Comparison of ENCODE assay signal across 1 cellular context in the genomic region with DNA sequence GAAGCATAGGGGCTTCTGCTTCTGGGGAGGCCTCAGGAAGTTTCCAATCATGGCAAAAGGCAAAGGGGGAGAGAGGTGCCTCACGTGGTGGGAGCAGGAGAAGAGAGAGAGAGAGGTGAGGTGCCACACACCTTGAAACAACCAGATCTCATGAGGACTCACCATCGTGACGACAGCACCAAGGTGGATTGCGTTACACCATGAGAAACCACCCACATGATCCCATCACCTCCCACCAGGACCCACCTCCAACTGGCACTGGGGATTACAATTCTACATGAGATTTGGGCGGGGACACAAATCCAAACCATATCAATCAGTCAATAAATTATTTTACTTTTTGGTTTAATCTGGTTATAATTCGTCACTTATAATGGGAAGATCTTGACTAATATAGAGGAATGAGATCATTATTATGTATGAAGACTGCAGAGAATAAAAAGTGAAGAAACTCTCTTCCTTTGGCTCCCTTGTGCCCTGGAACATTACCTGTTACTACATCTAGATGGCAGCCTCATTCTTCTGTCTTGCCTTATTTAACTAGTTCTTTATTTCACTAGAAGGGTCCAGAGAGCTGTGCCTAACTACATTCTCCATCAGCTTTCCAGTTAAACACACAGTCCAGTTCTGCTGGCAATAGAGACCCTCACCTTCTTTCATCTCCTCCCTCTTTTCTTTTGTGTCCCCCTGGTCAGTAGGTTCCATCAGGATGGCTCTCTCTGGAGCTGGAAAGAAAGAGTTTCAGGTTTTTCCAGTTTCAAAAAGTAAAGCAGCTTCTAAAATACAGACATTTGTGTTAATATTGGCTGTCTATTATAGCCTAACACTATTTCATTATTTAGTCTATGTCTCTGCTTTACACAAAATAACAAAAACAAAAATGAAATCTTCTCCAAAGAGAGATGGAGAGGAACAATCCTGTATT.
TF ChIP-seq lines count a peak whose summit lies in the region.

No MANE protein-coding gene starts in this region.

TF ChIP-seq in K562, 482 proteins besides CTCF, POLR2A, EP300 and RAD21:
- TF ChIP-seq, protein P1, sequence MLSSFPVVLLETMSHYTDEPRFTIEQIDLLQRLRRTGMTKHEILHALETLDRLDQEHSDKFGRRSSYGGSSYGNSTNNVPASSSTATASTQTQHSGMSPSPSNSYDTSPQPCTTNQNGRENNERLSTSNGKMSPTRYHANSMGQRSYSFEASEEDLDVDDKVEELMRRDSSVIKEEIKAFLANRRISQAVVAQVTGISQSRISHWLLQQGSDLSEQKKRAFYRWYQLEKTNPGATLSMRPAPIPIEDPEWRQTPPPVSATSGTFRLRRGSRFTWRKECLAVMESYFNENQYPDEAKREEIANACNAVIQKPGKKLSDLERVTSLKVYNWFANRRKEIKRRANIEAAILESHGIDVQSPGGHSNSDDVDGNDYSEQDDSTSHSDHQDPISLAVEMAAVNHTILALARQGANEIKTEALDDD (IDR thresholded peaks at IDR 0.05): peak; percentile 70
- TF ChIP-seq, protein P2, sequence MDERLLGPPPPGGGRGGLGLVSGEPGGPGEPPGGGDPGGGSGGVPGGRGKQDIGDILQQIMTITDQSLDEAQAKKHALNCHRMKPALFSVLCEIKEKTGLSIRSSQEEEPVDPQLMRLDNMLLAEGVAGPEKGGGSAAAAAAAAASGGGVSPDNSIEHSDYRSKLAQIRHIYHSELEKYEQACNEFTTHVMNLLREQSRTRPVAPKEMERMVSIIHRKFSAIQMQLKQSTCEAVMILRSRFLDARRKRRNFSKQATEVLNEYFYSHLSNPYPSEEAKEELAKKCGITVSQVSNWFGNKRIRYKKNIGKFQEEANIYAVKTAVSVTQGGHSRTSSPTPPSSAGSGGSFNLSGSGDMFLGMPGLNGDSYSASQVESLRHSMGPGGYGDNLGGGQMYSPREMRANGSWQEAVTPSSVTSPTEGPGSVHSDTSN (CRISPR knock-in tag; IDR thresholded peaks at IDR 0.05; ENCODE audit: low read depth): no peak
- TF ChIP-seq, protein P2 (tag; conservative IDR thresholded peaks at IDR 0.05; ENCODE audit: low read depth): no peak
- no peak for TF ChIP-seq NUFIP1 (IDR thresholded peaks at IDR 0.05; ENCODE audit: partially characterized antibody)
